1 cellular context compared by ENCODE assay signal in genomic region chr3:168087539-168087938, GRCh38.
TF ChIP-seq lines count a peak whose summit lies in the region.

No MANE protein-coding gene starts in this region.

TF ChIP-seq in IMR-90, 13 proteins besides CTCF, POLR2A, EP300 and RAD21:
- TF ChIP-seq USF2 (IDR thresholded peaks at IDR 0.05; ENCODE audit: low read depth, low read length) (no peak), CHD1 (IDR thresholded peaks at IDR 0.05; ENCODE audit: low read depth, low read length) (no peak), BHLHE40 (IDR thresholded peaks at IDR 0.05; ENCODE audit: low read depth, low read length) (no peak), SMC3 (IDR thresholded peaks at IDR 0.05; ENCODE audit: low read depth, low read length) (no peak), MAZ (IDR thresholded peaks at IDR 0.05; ENCODE audit: borderline replicate concordance, low read depth, low read length) (no peak), RCOR1 (IDR thresholded peaks at IDR 0.05; ENCODE audit: insufficient replicate concordance, low read length) (no peak), CEBPB (IDR thresholded peaks at IDR 0.05; ENCODE audit: low read depth, low read length) (no peak)
